ENCODE assay signal across 10 cellular contexts in genomic region chr7:1716263-1717094, GRCh38. TPM values are rescaled to one million over a fixed set of nuclear protein-coding genes. Genes with fewer than 3 reads are reported as not detected.
DNase-seq lines count a peak whose midpoint lies in the region; ATAC-seq and TF ChIP-seq lines count a peak whose summit lies in the region.
"Had no signal": no experiment of that assay in that cellular context is flagged by ENCODE, and none has a peak within 500 bp of the region (broad histone marks: within the 10 kb centered on the region; RNA-seq: fewer than 3 reads in every experiment).

No MANE protein-coding gene starts in this region.

- no peak overlapping the region for H3K4me3 Mint-ChIP-seq in CD4-positive, alpha-beta T cell
- H3K4me3 Mint-ChIP-seq in natural killer cell, result no peak overlapping the region
- H3K4me3 Mint-ChIP-seq: IgD-negative memory B cell had no signal

- H3K27ac Mint-ChIP-seq in CD4-positive, alpha-beta T cell, result no peak overlapping the region
- no peak overlapping the region for H3K27ac Mint-ChIP-seq in natural killer cell

- H3K27me3 Mint-ChIP-seq in CD4-positive, alpha-beta T cell, result no peaks in the 10 kb centered on the region
- peaks cover 0 to 17% of the 10 kb centered on the region in 2 donors for H3K27me3 Mint-ChIP-seq in natural killer cell (ENCODE audit: low read depth in 2 of 2)

- H3K4me3 ChIP-seq in H7 (ENCODE audit: insufficient read depth, low read depth, low read length) (no peak overlapping the region), fibroblast of villous mesenchyme (ENCODE audit: low read depth, low read length) (no peak overlapping the region), suprapubic skin (no peak overlapping the region)

- POLR2A ChIA-PET in CD4-positive, alpha-beta T cell (lab: Charles Lee), result no interaction called here

- CTCF ChIA-PET in CD4-positive, alpha-beta T cell (lab: Charles Lee), result no interaction called here

- no peaks in the 10 kb centered on the region for H3K36me3 ChIP-seq in H7 (replicated peaks; ENCODE audit: control insufficient read depth, insufficient read depth, low read length)
- H3K36me3 ChIP-seq in suprapubic skin, result no peaks in the 10 kb centered on the region

- TF ChIP-seq POLR2A in suprapubic skin (IDR thresholded peaks at IDR 0.05), result no peak

- H3K27ac ChIP-seq in CD4-positive, alpha-beta T cell (ENCODE audit: low read depth, low read length), result no peak overlapping the region
- no peak overlapping the region for H3K27ac ChIP-seq in suprapubic skin
- H3K27ac ChIP-seq: epithelial cell of prostate had no signal

- no peaks in the 10 kb centered on the region for H3K27me3 ChIP-seq in CD4-positive, alpha-beta T cell (ENCODE audit: control insufficient read depth, insufficient read depth, low read length)
- H3K27me3 ChIP-seq in H7 (ENCODE audit: control insufficient read depth, insufficient read depth, low read length) (no peaks in the 10 kb centered on the region), suprapubic skin (peaks cover 5% of the 10 kb centered on the region)

- 51% methylated on average over 20 of the region's 20 CpGs for whole genome bisulfite sequencing in suprapubic skin

- H3K9me3 Mint-ChIP-seq in CD4-positive, alpha-beta T cell, result no peaks in the 10 kb centered on the region
- H3K9me3 Mint-ChIP-seq in natural killer cell, result no peaks in the 10 kb centered on the region
- H3K9me3 Mint-ChIP-seq: IgD-negative memory B cell had no signal

- H3K36me3 Mint-ChIP-seq in CD4-positive, alpha-beta T cell (ENCODE audit: low read depth), result no peaks in the 10 kb centered on the region
- no peaks in the 10 kb centered on the region for H3K36me3 Mint-ChIP-seq in natural killer cell

- H3K4me1 Mint-ChIP-seq in CD4-positive, alpha-beta T cell (ENCODE audit: low read depth), result peaks cover 9% of the 10 kb centered on the region
- no peaks in the 10 kb centered on the region for H3K4me1 Mint-ChIP-seq in natural killer cell
- H3K4me1 Mint-ChIP-seq: IgD-negative memory B cell had no signal

- no peak for TF ChIP-seq EP300 in suprapubic skin (IDR thresholded peaks at IDR 0.05)

- no peak for DNase-seq in CD4-positive, alpha-beta T cell
- DNase-seq in H7, result peak; percentile 63
- peak; percentile 20 for DNase-seq in fibroblast of villous mesenchyme (ENCODE audit: low read depth)
- no peak for DNase-seq in natural killer cell
- DNase-seq in suprapubic skin (ENCODE audit: low spot score in 2 of 2), result no peak

- H3K4me1 ChIP-seq in suprapubic skin, result peaks cover 29% of the 10 kb centered on the region

- intact Hi-C loops in CD4-positive, alpha-beta T cell (cut with DNase I, micrococcal nuclease), result no loop called here
- intact Hi-C loops in natural killer cell (cut with micrococcal nuclease), result no loop called here

- H3K9me3 ChIP-seq in CD4-positive, alpha-beta T cell (ENCODE audit: control insufficient read depth, low read length), result no peaks in the 10 kb centered on the region
- no peaks in the 10 kb centered on the region for H3K9me3 ChIP-seq in suprapubic skin

- TF ChIP-seq CTCF in CD4-positive, alpha-beta T cell (IDR thresholded peaks at IDR 0.05), result no peak
- no peak for TF ChIP-seq CTCF in fibroblast of villous mesenchyme (IDR thresholded peaks at IDR 0.05; ENCODE audit: insufficient read depth, low read depth, low read length)
- no peak for TF ChIP-seq CTCF in natural killer cell (IDR thresholded peaks at IDR 0.05)
- no peak for TF ChIP-seq CTCF in suprapubic skin (IDR thresholded peaks at IDR 0.05)

- ATAC-seq in CD4-positive, alpha-beta T cell (ENCODE audit: poor library complexity), result peak; percentile 54
- peak; percentile 13; the same call in 1 of the 3 replicates for ATAC-seq in SK-N-SH treated with all-trans-retinoic acid at 6 μM for 48 hours
- ATAC-seq in natural killer cell, result no peak
- ATAC-seq in HG02763 (IDR thresholded peaks at IDR 0.05; ENCODE audit: unreplicated experiment), result no peak
- no peak for ATAC-seq in HG03565 (IDR thresholded peaks at IDR 0.05; ENCODE audit: unreplicated experiment)

TF ChIP-seq in SK-N-SH treated with all-trans-retinoic acid at 6 μM for 48 hours, 23 proteins besides CTCF, POLR2A, EP300 and RAD21 (continues in another document):
- TF ChIP-seq ZNF8 (CRISPR knock-in tag; IDR thresholded peaks at IDR 0.05) (no peak), BACH2 (CRISPR knock-in tag; IDR thresholded peaks at IDR 0.05; ENCODE audit: borderline replicate concordance) (no peak), CSRNP3 (CRISPR knock-in tag; IDR thresholded peaks at IDR 0.05) (no peak), ESRRG (CRISPR knock-in tag; IDR thresholded peaks at IDR 0.05) (no peak), ARNTL (CRISPR knock-in tag; IDR thresholded peaks at IDR 0.05; ENCODE audit: borderline replicate concordance, low read depth) (no peak), ISL1 (CRISPR knock-in tag; IDR thresholded peaks at IDR 0.05) (no peak), CREB5 (CRISPR knock-in tag; IDR thresholded peaks at IDR 0.05; ENCODE audit: low read depth) (no peak), PATZ1 (CRISPR knock-in tag; IDR thresholded peaks at IDR 0.05; ENCODE audit: borderline replicate concordance) (no peak), SNAI2 (CRISPR knock-in tag; IDR thresholded peaks at IDR 0.05) (no peak), RARB (CRISPR knock-in tag; IDR thresholded peaks at IDR 0.05) (no peak), TOX (CRISPR knock-in tag; IDR thresholded peaks at IDR 0.05; ENCODE audit: borderline replicate concordance) (no peak), TCF4 (CRISPR knock-in tag; IDR thresholded peaks at IDR 0.05; ENCODE audit: borderline replicate concordance) (no peak), TSHZ2 (CRISPR knock-in tag; IDR thresholded peaks at IDR 0.05) (no peak), ZFP30 (CRISPR knock-in tag; IDR thresholded peaks at IDR 0.05) (no peak), ZNF565 (CRISPR knock-in tag; conservative IDR thresholded peaks at IDR 0.05; ENCODE audit: low read depth) (no peak)

RNA-seq across cellular contexts. Expression of gene ELFN1, which starts 46.4 kb away (rescaled TPM):
- not detected for total RNA-seq in CD4-positive, alpha-beta T cell
- total RNA-seq in H7 (2014; rRNA removed; shearing (Covaris generic)), result 16.0 and 19.9 TPM in 2 replicates
- total RNA-seq in fibroblast of villous mesenchyme, result 0.86 and 1.6 TPM in 2 replicates
- under 1 TPM in 2 of 3 donors, not detected in 1; 0.30 to 0.45 TPM for total RNA-seq in natural killer cell
- 1 to 10 TPM; 1.4 to 2.5 (median 1.9) TPM for total RNA-seq in suprapubic skin

Comparison
In these comparisons a context has a peak if more than half of its experiments do, and no peak if none do; other contexts are left out.
1. ATAC-seq: peak in CD4-positive, alpha-beta T cell (single experiment) and SK-N-SH treated with all-trans-retinoic acid at 6 μM for 48 hours (single experiment); none in natural killer cell (0 of 3), HG02763 (single experiment) and HG03565 (single experiment).
2. DNase-seq: peak in H7 (single experiment) and fibroblast of villous mesenchyme (single experiment); none in CD4-positive, alpha-beta T cell (0 of 10), natural killer cell (single experiment) and suprapubic skin (0 of 2).